In the genomic region with DNA sequence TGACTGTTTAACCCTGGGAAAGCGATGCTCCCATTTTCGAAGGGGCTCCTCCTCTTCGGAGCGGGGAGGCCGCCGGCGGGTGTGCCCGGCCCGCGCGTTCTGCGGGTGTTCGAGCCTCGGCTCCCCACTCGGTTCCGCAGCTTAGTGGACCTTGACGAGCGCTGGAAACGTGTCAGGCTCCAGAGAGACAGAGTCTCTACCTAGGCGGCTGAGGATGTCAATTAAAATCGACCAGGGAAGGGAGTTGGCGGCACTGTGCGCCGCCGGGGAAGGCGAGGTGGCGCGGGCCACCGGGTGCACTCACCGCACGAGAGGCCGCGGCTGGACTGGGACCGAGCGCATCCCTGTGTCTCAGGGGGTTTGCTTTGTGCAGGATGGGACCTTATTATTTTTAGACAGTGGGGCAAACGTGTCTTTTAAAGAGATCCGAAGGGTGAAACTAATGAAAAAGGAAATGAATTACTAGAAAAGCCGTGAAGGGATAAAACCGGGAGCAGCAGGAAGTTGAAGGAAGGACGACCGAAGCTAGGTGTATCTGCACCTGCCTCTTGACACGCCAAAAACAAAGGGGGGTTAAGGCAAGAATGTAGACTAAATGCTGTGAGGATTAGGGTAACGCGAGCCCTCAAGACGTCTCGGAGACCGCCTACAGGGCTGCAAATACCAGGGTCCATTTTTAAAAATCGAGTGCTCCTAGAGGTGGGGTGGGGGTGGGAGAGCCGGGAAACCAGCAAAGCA, we compare ENCODE assay signal across 17 cellular contexts. TPM values are rescaled to one million over a fixed set of nuclear protein-coding genes. Genes with fewer than 3 reads are reported as not detected.
A peak's percentile ranks its signal among the peaks of the same experiment; 100 is the strongest.
DNase-seq lines count a peak whose midpoint lies in the region; ATAC-seq, FAIRE-seq and TF ChIP-seq lines count a peak whose summit lies in the region.
"Had no signal": no experiment of that assay in that cellular context is flagged by ENCODE, and none has a peak within 500 bp of the region (broad histone marks: within the 10 kb centered on the region; RNA-seq: fewer than 3 reads in every experiment).

No MANE protein-coding gene starts in this region.

- peaks cover 95% of the 10 kb centered on the region for H3K27me3 ChIP-seq in colonic mucosa
- H3K27me3 ChIP-seq in CD4-positive, alpha-beta T cell (ENCODE audit: control insufficient read depth, insufficient read depth, low read length), result peaks cover 99% of the 10 kb centered on the region

- H3K9me3 ChIP-seq in colonic mucosa, result no peaks in the 10 kb centered on the region
- no peaks in the 10 kb centered on the region for H3K9me3 ChIP-seq in CD4-positive, alpha-beta T cell (ENCODE audit: control insufficient read depth, low read length)

- FAIRE-seq in H54 (lab: Jason Lieb, UNC), result no peak

- BruUV-seq in Calu3 (replicated peaks; lab: Mats Ljungman, UMichigan), result no TSS peak

- no peak overlapping the region for H3K27ac Mint-ChIP-seq in Calu3 (ENCODE audit: unreplicated experiment)
- H3K27ac Mint-ChIP-seq in naive thymus-derived CD8-positive, alpha-beta T cell, result no peak overlapping the region
- no peak overlapping the region for H3K27ac Mint-ChIP-seq in CD4-positive, alpha-beta T cell
- H3K27ac Mint-ChIP-seq: nephron progenitor cell, T-cell had no signal

- intact Hi-C loops in Calu3 (cut with micrococcal nuclease; ENCODE audit: unreplicated experiment) (no loop called here), colonic mucosa (cut with DNase I) (no loop called here)
- intact Hi-C loops in CD4-positive, alpha-beta T cell (cut with DNase I, micrococcal nuclease), result no loop called here

- no peak overlapping the region for H3K27ac ChIP-seq in colonic mucosa
- no peak overlapping the region for H3K27ac ChIP-seq in CD4-positive, alpha-beta T cell (ENCODE audit: low read depth, low read length)
- H3K27ac ChIP-seq: 22Rv1, PC-9 had no signal

- peaks cover 22% of the 10 kb centered on the region for H3K4me1 Mint-ChIP-seq in Calu3 (ENCODE audit: low read depth, unreplicated experiment)
- peaks cover 14 to 49% (median 44%) of the 10 kb centered on the region in 4 donors for H3K4me1 Mint-ChIP-seq in naive thymus-derived CD8-positive, alpha-beta T cell
- peaks cover 44% of the 10 kb centered on the region for H3K4me1 Mint-ChIP-seq in CD4-positive, alpha-beta T cell (ENCODE audit: low read depth)

- no peaks in the 10 kb centered on the region for H3K9me3 Mint-ChIP-seq in Calu3 (ENCODE audit: low read depth, unreplicated experiment)
- H3K9me3 Mint-ChIP-seq in naive thymus-derived CD8-positive, alpha-beta T cell, result no peaks in the 10 kb centered on the region
- H3K9me3 Mint-ChIP-seq in CD4-positive, alpha-beta T cell, result no peaks in the 10 kb centered on the region
- H3K9me3 Mint-ChIP-seq: nephron progenitor cell, T-cell had no signal

- H3K27me3 Mint-ChIP-seq in Calu3 (ENCODE audit: unreplicated experiment), result peaks cover 94% of the 10 kb centered on the region
- H3K27me3 Mint-ChIP-seq in naive thymus-derived CD8-positive, alpha-beta T cell, result peaks cover 44 to 89% (median 74%) of the 10 kb centered on the region in 5 donors
- H3K27me3 Mint-ChIP-seq in CD4-positive, alpha-beta T cell, result peaks cover 100% of the 10 kb centered on the region

- POLR2A ChIA-PET in naive thymus-derived CD8-positive, alpha-beta T cell (lab: Charles Lee), result no interaction called here
- POLR2A ChIA-PET in CD4-positive, alpha-beta T cell (lab: Charles Lee), result no interaction called here

- H3K4me1 ChIP-seq in colonic mucosa, result peaks cover 23% of the 10 kb centered on the region

- CTCF ChIA-PET in Calu3 (lab: Charles Lee), result interaction anchor here (0.7 kb wide), 1 partner anchor 176 kb away, joined by 3 read pairs; no protein-coding TSS in a partner anchor
- CTCF ChIA-PET in CD4-positive, alpha-beta T cell (lab: Charles Lee), result no interaction called here

- DNase-seq in DMS 273 (lab: John Stamatoyannopoulos, UW; ENCODE audit: unreplicated experiment) (peak; percentile 46), DMS 273 treated with DMSO at 0.1 percent for 48 hours (lab: John Stamatoyannopoulos, UW) (no peak), Calu3 (no peak), colonic mucosa (no peak), H54 (ENCODE audit: insufficient read length, low spot score) (no peak), SIG-M5 treated with dmso at 0.1 percent for 504 hours (lab: John Stamatoyannopoulos, UW; ENCODE audit: unreplicated experiment) (no peak)
- DNase-seq in naive thymus-derived CD8-positive, alpha-beta T cell, result no peak
- no peak for DNase-seq in CD4-positive, alpha-beta T cell
- DNase-seq: activated CD4-positive, alpha-beta T cell treated with anti-CD3 and anti-CD28 coated beads, Interleukin-2, amount 50 U/mL, for 1 hour; activated naive CD4-positive, alpha-beta T cell; NCI-H446 treated with DMSO at 0.1 percent for 48 hours; PC-9; T-cell had no signal

- no peak for TF ChIP-seq POLR2A in H54 (IDR thresholded peaks at IDR 0.05; ENCODE audit: low read depth, low read length)

- TF ChIP-seq CTCF in Calu3 (IDR thresholded peaks at IDR 0.05; ENCODE audit: unreplicated experiment), result no peak
- TF ChIP-seq CTCF in colonic mucosa (IDR thresholded peaks at IDR 0.05), result no peak
- no peak for TF ChIP-seq CTCF in CD4-positive, alpha-beta T cell (IDR thresholded peaks at IDR 0.05)

- H3K4me3 Mint-ChIP-seq in Calu3 (ENCODE audit: low read depth, unreplicated experiment), result peak overlapping the region; percentile 71
- H3K4me3 Mint-ChIP-seq in naive thymus-derived CD8-positive, alpha-beta T cell, result peak overlapping the region in 7 of 10 donors; percentile 5 to 66 (median 48)
- no peak overlapping the region for H3K4me3 Mint-ChIP-seq in CD4-positive, alpha-beta T cell

- ATAC-seq in naive thymus-derived CD8-positive, alpha-beta T cell, result no peak
- no peak for ATAC-seq in CD4-positive, alpha-beta T cell (ENCODE audit: poor library complexity)
- ATAC-seq: T-cell had no signal

- peak overlapping the region; percentile 27 for H3K4me3 ChIP-seq in colonic mucosa
- H3K4me3 ChIP-seq: PC-9 had no signal

- no peak overlapping the region for H3K9ac ChIP-seq in colonic mucosa (ENCODE audit: low read depth in 2 of 2, low read length in 2 of 2)

- H3K36me3 ChIP-seq in colonic mucosa, result no peaks in the 10 kb centered on the region

- peaks cover 17% of the 10 kb centered on the region for H3K36me3 Mint-ChIP-seq in Calu3 (ENCODE audit: insufficient read depth, unreplicated experiment)
- peaks cover 0 to 2% (median 0%) of the 10 kb centered on the region in 3 donors for H3K36me3 Mint-ChIP-seq in naive thymus-derived CD8-positive, alpha-beta T cell
- H3K36me3 Mint-ChIP-seq in CD4-positive, alpha-beta T cell (ENCODE audit: low read depth), result no peaks in the 10 kb centered on the region
- H3K36me3 Mint-ChIP-seq: T-cell had no signal

RNA-seq across cellular contexts. Expression of a gene that starts 5.6 kb away (rescaled TPM):
- total RNA-seq in Calu3 (2022), result 0.05 and 0.19 TPM in 2 replicates
- total RNA-seq in colonic mucosa, result under 1 TPM; 0.74 to 0.77 TPM
- not detected for total RNA-seq in naive thymus-derived CD8-positive, alpha-beta T cell
- under 1 TPM; 0.09 to 0.25 (median 0.12) TPM for polyA plus RNA-seq in naive thymus-derived CD8-positive, alpha-beta T cell
- total RNA-seq in CD4-positive, alpha-beta T cell, result under 1 TPM in 1 of 2 experiments, not detected in 1; 0.03 TPM
- total RNA-seq: skeletal muscle tissue, temporal lobe had no signal
